Comparison of ENCODE assay signal across 8 cellular contexts in genomic region chr16:11613381-11614303, GRCh38. TPM values are rescaled to one million over a fixed set of nuclear protein-coding genes. Genes with fewer than 3 reads are reported as not detected.
DNase-seq lines count a peak whose midpoint lies in the region; ATAC-seq and TF ChIP-seq lines count a peak whose summit lies in the region.

No MANE protein-coding gene starts in this region.

- POLR2A ChIA-PET in activated CD4-positive, alpha-beta memory T cell treated with anti-CD3 and anti-CD28 coated beads for 36 hours (lab: Charles Lee): no interaction called here

- in situ Hi-C loops in Caki2 (cut with HindIII; ENCODE audit: low pct_unique_long_range_greater_than_20kb, low sequenced_read_pairs): no loop called here

- no peaks in the 10 kb centered on the region for H4K20me1 ChIP-seq in smooth muscle cell (ENCODE audit: low read depth)

- CTCF ChIA-PET in activated CD4-positive, alpha-beta memory T cell treated with anti-CD3 and anti-CD28 coated beads for 36 hours (lab: Charles Lee): no interaction called here

- H3K27ac Mint-ChIP-seq in activated CD4-positive, alpha-beta memory T cell treated with anti-CD3 and anti-CD28 coated beads for 36 hours: no peak overlapping the region

- ATAC-seq in HG03175 (IDR thresholded peaks at IDR 0.05; ENCODE audit: unreplicated experiment) (peak; percentile 70), lower lobe of right lung (peak; percentile 50 to 83), SK-N-SH treated with all-trans-retinoic acid at 6 μM for 48 hours (no peak)

- H3K27me3 Mint-ChIP-seq in activated CD4-positive, alpha-beta memory T cell treated with anti-CD3 and anti-CD28 coated beads for 36 hours: no peaks in the 10 kb centered on the region

- H3K4me1 Mint-ChIP-seq in activated CD4-positive, alpha-beta memory T cell treated with anti-CD3 and anti-CD28 coated beads for 36 hours (ENCODE audit: low read depth): peaks cover 9% of the 10 kb centered on the region

- peak; percentile 76 for DNase-seq in Caki2 (ENCODE audit: low read depth)
- peak; percentile 37 for DNase-seq in activated CD4-positive, alpha-beta memory T cell treated with anti-CD3 and anti-CD28 coated beads for 36 hours
- peak; percentile 89 for DNase-seq in lower lobe of right lung
- DNase-seq in smooth muscle cell (lab: John Stamatoyannopoulos, UW; ENCODE audit: unreplicated experiment): no peak
- DNase-seq in EL: no peak
- no peak for DNase-seq in occipital lobe (lab: John Stamatoyannopoulos, UW)

- H3K36me3 Mint-ChIP-seq in activated CD4-positive, alpha-beta memory T cell treated with anti-CD3 and anti-CD28 coated beads for 36 hours: no peaks in the 10 kb centered on the region

- no peak overlapping the region for H3K9ac ChIP-seq in smooth muscle cell (ENCODE audit: low read depth)

- H3F3A ChIP-seq in smooth muscle cell (ENCODE audit: low read depth): no peaks in the 10 kb centered on the region

- no peak overlapping the region for H2AFZ ChIP-seq in smooth muscle cell (ENCODE audit: low read depth)

- H3K79me2 ChIP-seq in smooth muscle cell (ENCODE audit: low read depth): no peaks in the 10 kb centered on the region

- 66% methylated on average over 20 of the region's 20 CpGs for WGBS in smooth muscle cell (ENCODE audit: low lambda C conversion rate)

- H3K4me3 Mint-ChIP-seq in activated CD4-positive, alpha-beta memory T cell treated with anti-CD3 and anti-CD28 coated beads for 36 hours: no peak overlapping the region

- H3K9me3 ChIP-seq in lower lobe of right lung: no peaks in the 10 kb centered on the region
- no peaks in the 10 kb centered on the region for H3K9me3 ChIP-seq in smooth muscle cell (replicated peaks; ENCODE audit: low read depth)

- no peak overlapping the region for H3K4me3 ChIP-seq in lower lobe of right lung
- H3K4me3 ChIP-seq in smooth muscle cell: no peak overlapping the region

- intact Hi-C loops in activated CD4-positive, alpha-beta memory T cell treated with anti-CD3 and anti-CD28 coated beads for 36 hours (cut with micrococcal nuclease): no loop called here
- intact Hi-C loops in lower lobe of right lung (cut with DNase I): no loop called here

- H3K27ac ChIP-seq in lower lobe of right lung (peak overlapping the region; percentile 81), smooth muscle cell (ENCODE audit: low read depth) (no peak overlapping the region)

- H3K4me1 ChIP-seq in lower lobe of right lung: peaks cover 51% of the 10 kb centered on the region
- no peaks in the 10 kb centered on the region for H3K4me1 ChIP-seq in smooth muscle cell (ENCODE audit: low read depth)

- H3K27me3 ChIP-seq in lower lobe of right lung (ENCODE audit: low read depth): no peaks in the 10 kb centered on the region
- H3K27me3 ChIP-seq in smooth muscle cell (ENCODE audit: low read depth): no peaks in the 10 kb centered on the region

- TF ChIP-seq CTCF in lower lobe of right lung (IDR thresholded peaks at IDR 0.05): no peak
- TF ChIP-seq CTCF in smooth muscle cell (IDR thresholded peaks at IDR 0.05; ENCODE audit: borderline replicate concordance, insufficient read depth, poor library complexity, severe bottlenecking): no peak

- H3K9me3 Mint-ChIP-seq in activated CD4-positive, alpha-beta memory T cell treated with anti-CD3 and anti-CD28 coated beads for 36 hours: no peaks in the 10 kb centered on the region

- no peak overlapping the region for H3K4me2 ChIP-seq in smooth muscle cell

- H3K36me3 ChIP-seq in lower lobe of right lung: no peaks in the 10 kb centered on the region
- H3K36me3 ChIP-seq in smooth muscle cell (ENCODE audit: low read depth): no peaks in the 10 kb centered on the region

TF ChIP-seq in SK-N-SH treated with all-trans-retinoic acid at 6 μM for 48 hours, 23 proteins besides CTCF, POLR2A, EP300 and RAD21 (continues in another document):
- TF ChIP-seq CSDC2 (CRISPR knock-in tag; IDR thresholded peaks at IDR 0.05) (no peak), TSHZ2 (CRISPR knock-in tag; IDR thresholded peaks at IDR 0.05) (no peak), BACH2 (CRISPR knock-in tag; IDR thresholded peaks at IDR 0.05; ENCODE audit: borderline replicate concordance) (no peak), POU6F1 (CRISPR knock-in tag; IDR thresholded peaks at IDR 0.05; ENCODE audit: borderline replicate concordance, low read depth) (no peak), ESRRG (CRISPR knock-in tag; IDR thresholded peaks at IDR 0.05) (no peak), GLIS3 (CRISPR knock-in tag; IDR thresholded peaks at IDR 0.05) (no peak), ZNF565 (CRISPR knock-in tag; conservative IDR thresholded peaks at IDR 0.05; ENCODE audit: low read depth) (no peak), OSR1 (CRISPR knock-in tag; IDR thresholded peaks at IDR 0.05) (no peak), TCF4 (CRISPR knock-in tag; IDR thresholded peaks at IDR 0.05; ENCODE audit: borderline replicate concordance) (no peak), ZNF70 (CRISPR knock-in tag; IDR thresholded peaks at IDR 0.05) (no peak), ZNF8 (CRISPR knock-in tag; IDR thresholded peaks at IDR 0.05) (no peak), CREB5 (CRISPR knock-in tag; IDR thresholded peaks at IDR 0.05; ENCODE audit: low read depth) (no peak), PPARA (CRISPR knock-in tag; IDR thresholded peaks at IDR 0.05; ENCODE audit: borderline replicate concordance) (no peak)

RNA-seq across cellular contexts. Expression of gene LITAF, which starts 26.9 kb away (rescaled TPM):
- 105 and 111 TPM in 2 replicates for total RNA-seq in Caki2 (2014; rRNA removed; shearing (Covaris generic); ENCODE audit: low replicate concordance)
- 100 to 1,000 TPM; 130 to 134 TPM for total RNA-seq in activated CD4-positive, alpha-beta memory T cell treated with anti-CD3 and anti-CD28 coated beads for 36 hours
- total RNA-seq in lower lobe of right lung (281 TPM), smooth muscle cell (40.4 and 77.9 TPM in 2 replicates), occipital lobe (13.7 TPM)
- polyA plus RNA-seq in smooth muscle cell: 72.6 and 98.0 TPM in 2 replicates

RNA-seq across cellular contexts. Expression of gene SNN, which starts 54.6 kb away (rescaled TPM):
- 17.4 and 17.7 TPM in 2 replicates for total RNA-seq in Caki2 (2014; rRNA removed; shearing (Covaris generic); ENCODE audit: low replicate concordance)
- 1 to 10 TPM; 9.1 TPM for total RNA-seq in activated CD4-positive, alpha-beta memory T cell treated with anti-CD3 and anti-CD28 coated beads for 36 hours
- 25.5 TPM for total RNA-seq in lower lobe of right lung
- total RNA-seq in smooth muscle cell: 6.4 and 8.2 TPM in 2 replicates
- 10.1 and 10.9 TPM in 2 replicates for polyA plus RNA-seq in smooth muscle cell
- 143 TPM for total RNA-seq in occipital lobe

Comparison
In these comparisons a context has a peak if more than half of its experiments do, and no peak if none do; other contexts are left out.
1. DNase-seq: peak in Caki2 (single experiment), activated CD4-positive, alpha-beta memory T cell treated with anti-CD3 and anti-CD28 coated beads for 36 hours (single experiment) and lower lobe of right lung (single experiment); none in smooth muscle cell (single experiment), EL (single experiment) and occipital lobe (single experiment).